ENCODE assay signal across 20 cellular contexts in genomic region chr21:27132270-27132669, GRCh38.
A peak's percentile ranks its signal among the peaks of the same experiment; 100 is the strongest.
DNase-seq lines count a peak whose midpoint lies in the region; ATAC-seq and TF ChIP-seq lines count a peak whose summit lies in the region.
"Had no signal": no experiment of that assay in that cellular context is flagged by ENCODE, and none has a peak within 500 bp of the region (broad histone marks: within the 10 kb centered on the region; RNA-seq: fewer than 3 reads in every experiment).

No MANE protein-coding gene starts in this region.

- no peaks in the 10 kb centered on the region for H3K4me1 Mint-ChIP-seq in activated CD4-positive, alpha-beta T cell treated with anti-CD3 and anti-CD28 coated beads, Interleukin-2, amount 10 ng/mL, durations not matched to agents 24 days and 14 days
- H3K4me1 Mint-ChIP-seq: natural killer cell had no signal

- ATAC-seq in GM19467 (IDR thresholded peaks at IDR 0.05; ENCODE audit: unreplicated experiment) = no peak
- ATAC-seq: natural killer cell had no signal

- DNase-seq in ACHN (peak; percentile 30), LHCN-M2 (ENCODE audit: low read depth) (peak; percentile 82), choroid plexus epithelial cell (ENCODE audit: low read depth) (peak; percentile 60), left kidney (ENCODE audit: low read depth, low spot score) (peak; percentile 48), GF-D8 (lab: John Stamatoyannopoulos, UW) (no peak), COLO829 (ENCODE audit: low spot score) (no peak)
- no peak for DNase-seq in activated CD4-positive, alpha-beta T cell treated with anti-CD3 and anti-CD28 coated beads, Interleukin-2, amount 10 ng/mL, durations not matched to agents 24 days and 14 days
- DNase-seq: activated CD4-positive, alpha-beta T cell treated with anti-CD3 and anti-CD28 coated beads for 1 hour; activated CD8-positive, alpha-beta memory T cell treated with anti-CD3 and anti-CD28 coated beads, Interleukin-2, amount 50 U/mL, for 4 hours; activated gamma-delta T cell; aorta; COR-L47; effector CD8-positive, alpha-beta T cell; natural killer cell; NCI-H526 treated with DMSO at 0.1 percent for 48 hours; PC-9; stomach; T-helper 9 cell had no signal

- H3K27me3 Mint-ChIP-seq in activated CD4-positive, alpha-beta T cell treated with anti-CD3 and anti-CD28 coated beads, Interleukin-2, amount 10 ng/mL, durations not matched to agents 24 days and 14 days = no peaks in the 10 kb centered on the region

- H3K9me3 Mint-ChIP-seq in activated CD4-positive, alpha-beta T cell treated with anti-CD3 and anti-CD28 coated beads, Interleukin-2, amount 10 ng/mL, durations not matched to agents 24 days and 14 days = peaks cover 11% of the 10 kb centered on the region

- intact Hi-C loops in activated CD4-positive, alpha-beta T cell treated with anti-CD3 and anti-CD28 coated beads, Interleukin-2, amount 10 ng/mL, durations not matched to agents 24 days and 14 days (cut with micrococcal nuclease) = no loop called here

- no peak for TF ChIP-seq CTCF in choroid plexus epithelial cell (conservative IDR thresholded peaks at IDR 0.05; ENCODE audit: low read depth, low read length)

- H3K27ac Mint-ChIP-seq in activated CD4-positive, alpha-beta T cell treated with anti-CD3 and anti-CD28 coated beads, Interleukin-2, amount 10 ng/mL, durations not matched to agents 24 days and 14 days = no peak overlapping the region
- H3K27ac Mint-ChIP-seq: natural killer cell had no signal

- H3K4me3 Mint-ChIP-seq in activated CD4-positive, alpha-beta T cell treated with anti-CD3 and anti-CD28 coated beads, Interleukin-2, amount 10 ng/mL, durations not matched to agents 24 days and 14 days = no peak overlapping the region
- H3K4me3 Mint-ChIP-seq: natural killer cell had no signal

- in situ Hi-C loops in ACHN (cut with HindIII; ENCODE audit: low pct_ligation_motif_present, low pct_unique_long_range_greater_than_20kb, low sequenced_read_pairs) = no loop called here

- no peak overlapping the region for H3K4me3 ChIP-seq in choroid plexus epithelial cell (ENCODE audit: low read depth, low read length)
- H3K4me3 ChIP-seq: lung, PC-9, stomach had no signal

- H3K36me3 Mint-ChIP-seq in activated CD4-positive, alpha-beta T cell treated with anti-CD3 and anti-CD28 coated beads, Interleukin-2, amount 10 ng/mL, durations not matched to agents 24 days and 14 days (ENCODE audit: low read depth) = no peaks in the 10 kb centered on the region
- H3K36me3 Mint-ChIP-seq: natural killer cell had no signal

Comparison
In these comparisons a context has a peak if more than half of its experiments do, and no peak if none do; other contexts are left out.
1. DNase-seq: peak in ACHN (single experiment), LHCN-M2 (single experiment), choroid plexus epithelial cell (single experiment) and left kidney (single experiment); none in activated CD4-positive, alpha-beta T cell treated with anti-CD3 and anti-CD28 coated beads, Interleukin-2, amount 10 ng/mL, durations not matched to agents 24 days and 14 days (single experiment), GF-D8 (single experiment) and COLO829 (single experiment).